In the genomic region with DNA sequence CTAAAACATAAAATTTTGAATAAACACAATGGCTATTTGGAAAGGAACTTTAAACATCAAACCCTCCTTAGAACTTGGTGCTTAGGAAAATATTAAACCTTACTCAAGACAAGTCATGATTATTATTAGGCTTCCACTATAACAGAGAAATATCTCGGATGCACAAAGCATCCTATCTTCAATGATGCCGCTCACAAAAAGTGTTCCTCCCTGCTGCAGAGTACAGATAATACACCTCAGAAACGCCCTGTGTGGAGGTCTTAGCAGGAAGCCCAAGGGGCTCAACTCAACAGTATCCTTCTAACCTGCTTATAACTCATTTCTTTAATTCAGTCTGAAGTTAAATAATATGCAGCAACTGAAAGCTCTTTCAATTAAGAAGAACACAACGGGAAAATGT, we compare ENCODE assay signal across 1 cellular context.
TF ChIP-seq lines count a peak whose summit lies in the region.

No MANE protein-coding gene starts in this region.

TF ChIP-seq in K562, 482 proteins besides CTCF, POLR2A, EP300 and RAD21 (continued from another document and continues in another):
- 0 out of 2 replicates have a peak, but pooled peaks have one; percentile 16 for TF ChIP-seq MTA3 (IDR thresholded peaks at IDR 0.05; ENCODE audit: borderline replicate concordance)
- TF ChIP-seq CBFA2T3 (IDR thresholded peaks at IDR 0.05): peak; percentile 84
- peak; percentile 65 for TF ChIP-seq DACH1 (IDR thresholded peaks at IDR 0.05; ENCODE audit: partially characterized antibody)
- no peak for TF ChIP-seq ZBTB1 (CRISPR knock-in tag; IDR thresholded peaks at IDR 0.05; ENCODE audit: borderline replicate concordance, low read depth)
- no peak for TF ChIP-seq FIP1L1 (IDR thresholded peaks at IDR 0.05; ENCODE audit: low read depth, low read length, poor library complexity, severe bottlenecking)
- no peak for TF ChIP-seq SMAD4 (CRISPR knock-in tag; conservative IDR thresholded peaks at IDR 0.05)
- TF ChIP-seq ZNF217 (CRISPR knock-in tag; IDR thresholded peaks at IDR 0.05): no peak
- no peak for TF ChIP-seq CHD2 (IDR thresholded peaks at IDR 0.05; ENCODE audit: low read depth, low read length)
- no peak for TF ChIP-seq ZNF41 (CRISPR knock-in tag; conservative IDR thresholded peaks at IDR 0.05)
- TF ChIP-seq FOXA3 (CRISPR knock-in tag; conservative IDR thresholded peaks at IDR 0.05 in 1 of 2, IDR thresholded peaks at IDR 0.05 in 1 of 2): no peak
- TF ChIP-seq NCOA1 (IDR thresholded peaks at IDR 0.05; ENCODE audit: low read depth): no peak
- no peak for TF ChIP-seq MXI1 (IDR thresholded peaks at IDR 0.05; ENCODE audit: low read depth, low read length)
- TF ChIP-seq, protein P1, sequence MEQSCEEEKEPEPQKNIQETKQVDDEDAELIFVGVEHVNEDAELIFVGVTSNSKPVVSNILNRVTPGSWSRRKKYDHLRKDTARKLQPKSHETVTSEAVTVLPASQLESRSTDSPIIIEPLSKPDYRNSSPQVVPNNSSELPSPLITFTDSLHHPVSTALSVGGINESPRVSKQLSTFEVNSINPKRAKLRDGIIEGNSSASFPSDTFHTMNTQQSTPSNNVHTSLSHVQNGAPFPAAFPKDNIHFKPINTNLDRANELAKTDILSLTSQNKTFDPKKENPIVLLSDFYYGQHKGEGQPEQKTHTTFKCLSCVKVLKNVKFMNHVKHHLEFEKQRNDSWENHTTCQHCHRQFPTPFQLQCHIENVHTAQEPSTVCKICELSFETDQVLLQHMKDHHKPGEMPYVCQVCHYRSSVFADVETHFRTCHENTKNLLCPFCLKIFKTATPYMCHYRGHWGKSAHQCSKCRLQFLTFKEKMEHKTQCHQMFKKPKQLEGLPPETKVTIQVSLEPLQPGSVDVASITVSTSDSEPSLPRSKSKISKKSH (CRISPR knock-in tag; IDR thresholded peaks at IDR 0.05): no peak
- peak in 1 of 2 experiments; percentile 49; a peak in 1 of 4 replicates for TF ChIP-seq RCOR1 (IDR thresholded peaks at IDR 0.05; ENCODE audit: borderline replicate concordance in 1 of 2, low read depth in 2 of 2, low read length in 2 of 2)
- TF ChIP-seq SMARCA4 (IDR thresholded peaks at IDR 0.05): peak; percentile 77
- TF ChIP-seq, protein P2, sequence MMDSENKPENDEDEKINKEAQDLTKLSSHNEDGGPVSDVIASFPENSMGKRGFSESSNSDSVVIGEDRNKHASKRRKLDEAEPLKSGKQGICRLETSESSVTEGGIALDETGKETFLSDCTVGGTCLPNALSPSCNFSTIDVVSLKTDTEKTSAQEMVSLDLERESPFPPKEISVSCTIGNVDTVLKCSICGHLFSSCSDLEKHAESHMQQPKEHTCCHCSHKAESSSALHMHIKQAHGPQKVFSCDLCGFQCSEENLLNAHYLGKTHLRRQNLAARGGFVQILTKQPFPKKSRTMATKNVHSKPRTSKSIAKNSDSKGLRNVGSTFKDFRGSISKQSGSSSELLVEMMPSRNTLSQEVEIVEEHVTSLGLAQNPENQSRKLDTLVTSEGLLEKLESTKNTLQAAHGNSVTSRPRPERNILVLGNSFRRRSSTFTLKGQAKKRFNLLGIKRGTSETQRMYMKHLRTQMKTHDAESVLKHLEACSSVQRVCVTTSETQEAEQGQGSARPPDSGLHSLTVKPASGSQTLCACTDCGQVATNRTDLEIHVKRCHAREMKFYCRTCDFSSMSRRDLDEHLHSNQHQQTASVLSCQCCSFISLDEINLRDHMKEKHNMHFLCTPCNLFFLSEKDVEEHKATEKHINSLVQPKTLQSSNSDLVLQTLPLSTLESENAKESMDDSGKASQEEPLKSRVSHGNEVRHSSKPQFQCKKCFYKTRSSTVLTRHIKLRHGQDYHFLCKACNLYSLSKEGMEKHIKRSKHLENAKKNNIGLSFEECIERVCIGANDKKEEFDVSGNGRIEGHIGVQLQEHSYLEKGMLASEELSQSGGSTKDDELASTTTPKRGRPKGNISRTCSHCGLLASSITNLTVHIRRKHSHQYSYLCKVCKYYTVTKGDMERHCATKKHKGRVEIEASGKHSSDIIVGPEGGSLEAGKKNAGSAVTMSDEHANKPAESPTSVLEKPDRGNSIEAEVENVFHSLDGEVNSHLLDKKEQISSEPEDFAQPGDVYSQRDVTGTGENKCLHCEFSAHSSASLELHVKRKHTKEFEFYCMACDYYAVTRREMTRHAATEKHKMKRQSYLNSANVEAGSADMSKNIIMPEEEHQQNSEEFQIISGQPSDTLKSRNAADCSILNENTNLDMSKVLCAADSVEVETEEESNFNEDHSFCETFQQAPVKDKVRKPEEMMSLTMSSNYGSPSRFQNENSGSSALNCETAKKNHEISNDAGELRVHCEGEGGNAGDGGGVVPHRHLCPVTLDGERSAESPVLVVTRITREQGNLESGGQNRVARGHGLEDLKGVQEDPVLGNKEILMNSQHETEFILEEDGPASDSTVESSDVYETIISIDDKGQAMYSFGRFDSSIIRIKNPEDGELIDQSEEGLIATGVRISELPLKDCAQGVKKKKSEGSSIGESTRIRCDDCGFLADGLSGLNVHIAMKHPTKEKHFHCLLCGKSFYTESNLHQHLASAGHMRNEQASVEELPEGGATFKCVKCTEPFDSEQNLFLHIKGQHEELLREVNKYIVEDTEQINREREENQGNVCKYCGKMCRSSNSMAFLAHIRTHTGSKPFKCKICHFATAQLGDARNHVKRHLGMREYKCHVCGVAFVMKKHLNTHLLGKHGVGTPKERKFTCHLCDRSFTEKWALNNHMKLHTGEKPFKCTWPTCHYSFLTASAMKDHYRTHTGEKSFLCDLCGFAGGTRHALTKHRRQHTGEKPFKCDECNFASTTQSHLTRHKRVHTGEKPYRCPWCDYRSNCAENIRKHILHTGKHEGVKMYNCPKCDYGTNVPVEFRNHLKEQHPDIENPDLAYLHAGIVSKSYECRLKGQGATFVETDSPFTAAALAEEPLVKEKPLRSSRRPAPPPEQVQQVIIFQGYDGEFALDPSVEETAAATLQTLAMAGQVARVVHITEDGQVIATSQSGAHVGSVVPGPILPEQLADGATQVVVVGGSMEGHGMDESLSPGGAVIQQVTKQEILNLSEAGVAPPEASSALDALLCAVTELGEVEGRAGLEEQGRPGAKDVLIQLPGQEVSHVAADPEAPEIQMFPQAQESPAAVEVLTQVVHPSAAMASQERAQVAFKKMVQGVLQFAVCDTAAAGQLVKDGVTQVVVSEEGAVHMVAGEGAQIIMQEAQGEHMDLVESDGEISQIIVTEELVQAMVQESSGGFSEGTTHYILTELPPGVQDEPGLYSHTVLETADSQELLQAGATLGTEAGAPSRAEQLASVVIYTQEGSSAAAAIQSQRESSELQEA (IDR thresholded peaks at IDR 0.05; ENCODE audit: low read depth): no peak
- TF ChIP-seq FOXA1 (IDR thresholded peaks at IDR 0.05; ENCODE audit: borderline replicate concordance): no peak
- TF ChIP-seq ZBTB17 (CRISPR knock-in tag; IDR thresholded peaks at IDR 0.05): no peak
- TF ChIP-seq, protein P3, sequence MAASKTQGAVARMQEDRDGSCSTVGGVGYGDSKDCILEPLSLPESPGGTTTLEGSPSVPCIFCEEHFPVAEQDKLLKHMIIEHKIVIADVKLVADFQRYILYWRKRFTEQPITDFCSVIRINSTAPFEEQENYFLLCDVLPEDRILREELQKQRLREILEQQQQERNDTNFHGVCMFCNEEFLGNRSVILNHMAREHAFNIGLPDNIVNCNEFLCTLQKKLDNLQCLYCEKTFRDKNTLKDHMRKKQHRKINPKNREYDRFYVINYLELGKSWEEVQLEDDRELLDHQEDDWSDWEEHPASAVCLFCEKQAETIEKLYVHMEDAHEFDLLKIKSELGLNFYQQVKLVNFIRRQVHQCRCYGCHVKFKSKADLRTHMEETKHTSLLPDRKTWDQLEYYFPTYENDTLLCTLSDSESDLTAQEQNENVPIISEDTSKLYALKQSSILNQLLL (CRISPR knock-in tag; IDR thresholded peaks at IDR 0.05; ENCODE audit: borderline replicate concordance): no peak
- no peak for TF ChIP-seq ZNF224 (CRISPR knock-in tag; IDR thresholded peaks at IDR 0.05)
- no peak for TF ChIP-seq KDM4B (IDR thresholded peaks at IDR 0.05; ENCODE audit: borderline replicate concordance in 2 of 2, low read depth in 1 of 2)
- TF ChIP-seq SMARCC2 (IDR thresholded peaks at IDR 0.05; ENCODE audit: low read depth): no peak
- no peak for TF ChIP-seq HNRNPL (IDR thresholded peaks at IDR 0.05; ENCODE audit: low read depth, low read length)
- TF ChIP-seq HDGF (IDR thresholded peaks at IDR 0.05): no peak
- TF ChIP-seq ZC3H11A (IDR thresholded peaks at IDR 0.05; ENCODE audit: low read depth, low read length): no peak
- TF ChIP-seq TGIF2 (CRISPR knock-in tag; IDR thresholded peaks at IDR 0.05): no peak
- no peak for TF ChIP-seq RB1 (IDR thresholded peaks at IDR 0.05; ENCODE audit: low read depth)
- TF ChIP-seq NR1H2 (CRISPR knock-in tag; IDR thresholded peaks at IDR 0.05): no peak
- no peak for TF ChIP-seq POLR2H (tag; IDR thresholded peaks at IDR 0.05; ENCODE audit: low read depth)
- TF ChIP-seq GTF2A2 (tag; IDR thresholded peaks at IDR 0.05): no peak
- TF ChIP-seq, protein P4, sequence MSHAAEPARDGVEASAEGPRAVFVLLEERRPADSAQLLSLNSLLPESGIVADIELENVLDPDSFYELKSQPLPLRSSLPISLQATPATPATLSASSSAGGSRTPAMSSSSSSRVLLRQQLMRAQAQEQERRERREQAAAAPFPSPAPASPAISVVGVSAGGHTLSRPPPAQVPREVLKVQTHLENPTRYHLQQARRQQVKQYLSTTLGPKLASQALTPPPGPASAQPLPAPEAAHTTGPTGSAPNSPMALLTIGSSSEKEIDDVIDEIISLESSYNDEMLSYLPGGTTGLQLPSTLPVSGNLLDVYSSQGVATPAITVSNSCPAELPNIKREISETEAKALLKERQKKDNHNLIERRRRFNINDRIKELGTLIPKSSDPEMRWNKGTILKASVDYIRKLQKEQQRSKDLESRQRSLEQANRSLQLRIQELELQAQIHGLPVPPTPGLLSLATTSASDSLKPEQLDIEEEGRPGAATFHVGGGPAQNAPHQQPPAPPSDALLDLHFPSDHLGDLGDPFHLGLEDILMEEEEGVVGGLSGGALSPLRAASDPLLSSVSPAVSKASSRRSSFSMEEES (CRISPR knock-in tag; IDR thresholded peaks at IDR 0.05): no peak
- TF ChIP-seq, protein P5, sequence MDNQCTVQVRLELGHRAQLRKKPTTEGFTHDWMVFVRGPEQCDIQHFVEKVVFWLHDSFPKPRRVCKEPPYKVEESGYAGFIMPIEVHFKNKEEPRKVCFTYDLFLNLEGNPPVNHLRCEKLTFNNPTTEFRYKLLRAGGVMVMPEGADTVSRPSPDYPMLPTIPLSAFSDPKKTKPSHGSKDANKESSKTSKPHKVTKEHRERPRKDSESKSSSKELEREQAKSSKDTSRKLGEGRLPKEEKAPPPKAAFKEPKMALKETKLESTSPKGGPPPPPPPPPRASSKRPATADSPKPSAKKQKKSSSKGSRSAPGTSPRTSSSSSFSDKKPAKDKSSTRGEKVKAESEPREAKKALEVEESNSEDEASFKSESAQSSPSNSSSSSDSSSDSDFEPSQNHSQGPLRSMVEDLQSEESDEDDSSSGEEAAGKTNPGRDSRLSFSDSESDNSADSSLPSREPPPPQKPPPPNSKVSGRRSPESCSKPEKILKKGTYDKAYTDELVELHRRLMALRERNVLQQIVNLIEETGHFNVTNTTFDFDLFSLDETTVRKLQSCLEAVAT (IDR thresholded peaks at IDR 0.05): no peak
- no peak for TF ChIP-seq XRCC5 (IDR thresholded peaks at IDR 0.05; ENCODE audit: low read depth, low read length)
- TF ChIP-seq ZNF785 (CRISPR knock-in tag; IDR thresholded peaks at IDR 0.05): no peak
- TF ChIP-seq ETV5 (CRISPR knock-in tag; IDR thresholded peaks at IDR 0.05; ENCODE audit: low read depth): no peak
- no peak for TF ChIP-seq GABPA (tag; conservative IDR thresholded peaks at IDR 0.05; ENCODE audit: low read depth)
- TF ChIP-seq, protein P6, sequence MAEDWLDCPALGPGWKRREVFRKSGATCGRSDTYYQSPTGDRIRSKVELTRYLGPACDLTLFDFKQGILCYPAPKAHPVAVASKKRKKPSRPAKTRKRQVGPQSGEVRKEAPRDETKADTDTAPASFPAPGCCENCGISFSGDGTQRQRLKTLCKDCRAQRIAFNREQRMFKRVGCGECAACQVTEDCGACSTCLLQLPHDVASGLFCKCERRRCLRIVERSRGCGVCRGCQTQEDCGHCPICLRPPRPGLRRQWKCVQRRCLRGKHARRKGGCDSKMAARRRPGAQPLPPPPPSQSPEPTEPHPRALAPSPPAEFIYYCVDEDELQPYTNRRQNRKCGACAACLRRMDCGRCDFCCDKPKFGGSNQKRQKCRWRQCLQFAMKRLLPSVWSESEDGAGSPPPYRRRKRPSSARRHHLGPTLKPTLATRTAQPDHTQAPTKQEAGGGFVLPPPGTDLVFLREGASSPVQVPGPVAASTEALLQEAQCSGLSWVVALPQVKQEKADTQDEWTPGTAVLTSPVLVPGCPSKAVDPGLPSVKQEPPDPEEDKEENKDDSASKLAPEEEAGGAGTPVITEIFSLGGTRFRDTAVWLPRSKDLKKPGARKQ (CRISPR knock-in tag; IDR thresholded peaks at IDR 0.05): no peak
- TF ChIP-seq PRMT5 (CRISPR knock-in tag; IDR thresholded peaks at IDR 0.05): no peak
- no peak for TF ChIP-seq NELFE (IDR thresholded peaks at IDR 0.05; ENCODE audit: insufficient read depth, insufficient read length)
- TF ChIP-seq, protein P7, sequence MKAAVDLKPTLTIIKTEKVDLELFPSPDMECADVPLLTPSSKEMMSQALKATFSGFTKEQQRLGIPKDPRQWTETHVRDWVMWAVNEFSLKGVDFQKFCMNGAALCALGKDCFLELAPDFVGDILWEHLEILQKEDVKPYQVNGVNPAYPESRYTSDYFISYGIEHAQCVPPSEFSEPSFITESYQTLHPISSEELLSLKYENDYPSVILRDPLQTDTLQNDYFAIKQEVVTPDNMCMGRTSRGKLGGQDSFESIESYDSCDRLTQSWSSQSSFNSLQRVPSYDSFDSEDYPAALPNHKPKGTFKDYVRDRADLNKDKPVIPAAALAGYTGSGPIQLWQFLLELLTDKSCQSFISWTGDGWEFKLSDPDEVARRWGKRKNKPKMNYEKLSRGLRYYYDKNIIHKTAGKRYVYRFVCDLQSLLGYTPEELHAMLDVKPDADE (conservative IDR thresholded peaks at IDR 0.05; ENCODE audit: control insufficient read depth, low read depth, low read length): no peak
- TF ChIP-seq SMARCE1 (IDR thresholded peaks at IDR 0.05): peak; percentile 40
- TF ChIP-seq FOXJ3 (CRISPR knock-in tag; IDR thresholded peaks at IDR 0.05): no peak
- TF ChIP-seq, protein P8, sequence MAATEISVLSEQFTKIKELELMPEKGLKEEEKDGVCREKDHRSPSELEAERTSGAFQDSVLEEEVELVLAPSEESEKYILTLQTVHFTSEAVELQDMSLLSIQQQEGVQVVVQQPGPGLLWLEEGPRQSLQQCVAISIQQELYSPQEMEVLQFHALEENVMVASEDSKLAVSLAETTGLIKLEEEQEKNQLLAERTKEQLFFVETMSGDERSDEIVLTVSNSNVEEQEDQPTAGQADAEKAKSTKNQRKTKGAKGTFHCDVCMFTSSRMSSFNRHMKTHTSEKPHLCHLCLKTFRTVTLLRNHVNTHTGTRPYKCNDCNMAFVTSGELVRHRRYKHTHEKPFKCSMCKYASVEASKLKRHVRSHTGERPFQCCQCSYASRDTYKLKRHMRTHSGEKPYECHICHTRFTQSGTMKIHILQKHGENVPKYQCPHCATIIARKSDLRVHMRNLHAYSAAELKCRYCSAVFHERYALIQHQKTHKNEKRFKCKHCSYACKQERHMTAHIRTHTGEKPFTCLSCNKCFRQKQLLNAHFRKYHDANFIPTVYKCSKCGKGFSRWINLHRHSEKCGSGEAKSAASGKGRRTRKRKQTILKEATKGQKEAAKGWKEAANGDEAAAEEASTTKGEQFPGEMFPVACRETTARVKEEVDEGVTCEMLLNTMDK (IDR thresholded peaks at IDR 0.05; ENCODE audit: borderline replicate concordance, insufficient read depth, low read depth, low read length, poor library complexity, severe bottlenecking): no peak
